In genomic region chr12:53252349-53252916, GRCh38 we compare ENCODE assay signal across 8 cellular contexts. TPM values are rescaled to one million over a fixed set of nuclear protein-coding genes. Genes with fewer than 3 reads are reported as not detected.
DNase-seq lines count a peak whose midpoint lies in the region; ATAC-seq and TF ChIP-seq lines count a peak whose summit lies in the region.

No MANE protein-coding gene starts in this region.

- no peaks in the 10 kb centered on the region; the same call in 1 of the 2 replicates for H3K27me3 Mint-ChIP-seq in HFFc6 (ENCODE audit: insufficient read depth)
- H3K27me3 Mint-ChIP-seq in activated T-cell treated with anti-CD3 and anti-CD28 coated beads, Interleukin-2, amount 50 U/mL, for 72 hours (ENCODE audit: low read depth) = no peaks in the 10 kb centered on the region

- peak overlapping the region; percentile 99 for H3K4me3 Mint-ChIP-seq in HFFc6
- H3K4me3 Mint-ChIP-seq in activated T-cell treated with anti-CD3 and anti-CD28 coated beads, Interleukin-2, amount 50 U/mL, for 72 hours = peak overlapping the region; percentile 98 to 99

- H3K9me3 ChIP-seq in heart right ventricle = no peaks in the 10 kb centered on the region

- intact Hi-C loops in heart right ventricle (cut with DNase I) = loop anchor here in 8 of 10 donors (2.0 to 5.0 kb wide), 4 partner anchors 32 to 40 kb away; no protein-coding TSS in a partner anchor
- intact Hi-C loops in sciatic nerve (cut with DNase I) = loop anchor here (5.0 kb wide), 1 partner anchor 730 kb away; no protein-coding TSS in a partner anchor

- peak; percentile 43 for DNase-seq in AG08396 (ENCODE audit: low spot score)
- DNase-seq in HFFc6 = no peak
- no peak for DNase-seq in activated T-cell treated with anti-CD3 and anti-CD28 coated beads, Interleukin-2, amount 50 U/mL, for 72 hours
- peak in 1 of 2 donors; percentile 15 for DNase-seq in heart right ventricle
- DNase-seq in sciatic nerve (ENCODE audit: low spot score) = no peak
- no peak for DNase-seq in medulla oblongata (ENCODE audit: extremely low spot score)
- no peak for DNase-seq in effector CD4-positive, alpha-beta T cell
- no peak for DNase-seq in stimulated activated CD4-positive, alpha-beta T cell treated with anti-CD3 and anti-CD28 coated beads, Interleukin-4, amount 100 ng/mL, for 4 hours

- H3K4me1 Mint-ChIP-seq in HFFc6 (ENCODE audit: low read depth) = peaks cover 25% of the 10 kb centered on the region
- H3K4me1 Mint-ChIP-seq in activated T-cell treated with anti-CD3 and anti-CD28 coated beads, Interleukin-2, amount 50 U/mL, for 72 hours (ENCODE audit: low read depth) = peaks cover 54% of the 10 kb centered on the region

- H3K4me3 ChIP-seq in heart right ventricle = peak overlapping the region; percentile 70 to 99 (median 85)

- H3K27me3 ChIP-seq in heart right ventricle = no peaks in the 10 kb centered on the region

- ATAC-seq in activated T-cell treated with anti-CD3 and anti-CD28 coated beads, Interleukin-2, amount 50 U/mL, for 72 hours (replicated peaks in 1 of 2) = peak; percentile 8 to 9
- peak in 7 of 8 donors; percentile 0 to 15 (median 2) for ATAC-seq in heart right ventricle
- ATAC-seq in sciatic nerve = peak; percentile 0

- H3K27ac Mint-ChIP-seq in HFFc6 = peak overlapping the region; percentile 95
- H3K27ac Mint-ChIP-seq in activated T-cell treated with anti-CD3 and anti-CD28 coated beads, Interleukin-2, amount 50 U/mL, for 72 hours = peak overlapping the region; percentile 79

- WGBS in heart right ventricle, 2 donors = 7 to 8% methylated on average over 19 of the region's 19 CpGs

- H3K4me1 ChIP-seq in heart right ventricle = peaks cover 16 to 32% (median 25%) of the 10 kb centered on the region in 9 donors

- H3K36me3 Mint-ChIP-seq in HFFc6 (ENCODE audit: low read depth) = peaks cover 22% of the 10 kb centered on the region
- peaks cover 2 to 3% of the 10 kb centered on the region in 2 donors for H3K36me3 Mint-ChIP-seq in activated T-cell treated with anti-CD3 and anti-CD28 coated beads, Interleukin-2, amount 50 U/mL, for 72 hours (ENCODE audit: insufficient read depth in 2 of 2)

- H3K9me3 Mint-ChIP-seq in HFFc6 = no peaks in the 10 kb centered on the region
- H3K9me3 Mint-ChIP-seq in activated T-cell treated with anti-CD3 and anti-CD28 coated beads, Interleukin-2, amount 50 U/mL, for 72 hours = no peaks in the 10 kb centered on the region

- peak overlapping the region; percentile 65 to 97 (median 94) for H3K27ac ChIP-seq in heart right ventricle

- H3K36me3 ChIP-seq in heart right ventricle = peaks cover 0 to 31% (median 14%) of the 10 kb centered on the region in 9 donors

- TF ChIP-seq CTCF in HFFc6 (IDR thresholded peaks at IDR 0.05) (no peak; the same call in 1 of the 2 replicates), heart right ventricle (IDR thresholded peaks at IDR 0.05) (peak in 1 of 9 donors; percentile 11)

RNA-seq across cellular contexts. Expression of gene ESPL1, which starts 15.7 kb away (rescaled TPM):
- 10 to 100 TPM in 5 of 6 experiments, 1 to 10 TPM in 1; 7.0 to 16.1 (median 14.1) TPM for total RNA-seq in HFFc6 (2021; fragmentation: NEBNext Ultra II Directional; extraction: Animal tissue kit (Norgen Biotek cat#: 25700))
- 10 to 100 TPM; 71.9 to 75.5 TPM for total RNA-seq in activated T-cell treated with anti-CD3 and anti-CD28 coated beads, Interleukin-2, amount 50 U/mL, for 72 hours
- total RNA-seq in heart right ventricle = 1 to 10 TPM in 2 of 10 donors, under 1 TPM in 8; 0.04 to 3.1 (median 0.36) TPM
- polyA plus RNA-seq in heart right ventricle = under 1 TPM; 0.13 to 0.29 TPM
- total RNA-seq in sciatic nerve = 1.2 TPM

RNA-seq across cellular contexts. Expression of gene RARG, which starts 20.4 kb away (rescaled TPM):
- 10 to 100 TPM; 47.2 to 80.5 (median 71.0) TPM for total RNA-seq in HFFc6 (2021; fragmentation: NEBNext Ultra II Directional; extraction: Animal tissue kit (Norgen Biotek cat#: 25700))
- total RNA-seq in activated T-cell treated with anti-CD3 and anti-CD28 coated beads, Interleukin-2, amount 50 U/mL, for 72 hours = 10 to 100 TPM; 36.7 to 37.3 TPM
- total RNA-seq in heart right ventricle (10 to 100 TPM in 8 of 10 donors, 1 to 10 TPM in 2; 7.0 to 21.7 (median 13.9) TPM), sciatic nerve (56.3 TPM)
- 10 to 100 TPM in 1 of 2 donors, 1 to 10 TPM in 1; 7.8 to 11.7 TPM for polyA plus RNA-seq in heart right ventricle

RNA-seq across cellular contexts. Expression of gene PFDN5, which starts 42.9 kb away (rescaled TPM):
- total RNA-seq in HFFc6 (2021; fragmentation: NEBNext Ultra II Directional; extraction: Animal tissue kit (Norgen Biotek cat#: 25700)) = 100 to 1,000 TPM; 502 to 568 (median 534) TPM
- total RNA-seq in activated T-cell treated with anti-CD3 and anti-CD28 coated beads, Interleukin-2, amount 50 U/mL, for 72 hours = 100 to 1,000 TPM; 301 to 318 TPM
- 100 to 1,000 TPM; 307 to 413 (median 339) TPM for total RNA-seq in heart right ventricle
- 1,000 to 10,000 TPM in 1 of 2 donors, 100 to 1,000 TPM in 1; 658 to 1,216 TPM for polyA plus RNA-seq in heart right ventricle
- 490 TPM for total RNA-seq in sciatic nerve

RNA-seq across cellular contexts. Expression of gene ITGB7, which starts 45.4 kb away (rescaled TPM):
- 1 to 10 TPM in 3 of 6 experiments, under 1 TPM in 3; 0.35 to 1.5 (median 0.93) TPM for total RNA-seq in HFFc6 (2021; fragmentation: NEBNext Ultra II Directional; extraction: Animal tissue kit (Norgen Biotek cat#: 25700))
- 100 to 1,000 TPM in 1 of 2 donors, 10 to 100 TPM in 1; 88.0 to 111 TPM for total RNA-seq in activated T-cell treated with anti-CD3 and anti-CD28 coated beads, Interleukin-2, amount 50 U/mL, for 72 hours
- total RNA-seq in heart right ventricle = 1 to 10 TPM in 7 of 10 donors, under 1 TPM in 3; 0.56 to 8.4 (median 1.1) TPM
- under 1 TPM; 0.55 to 0.73 TPM for polyA plus RNA-seq in heart right ventricle
- 33.4 TPM for total RNA-seq in sciatic nerve

RNA-seq across cellular contexts. Expression of gene MYG1, which starts 47.1 kb away (rescaled TPM):
- 10 to 100 TPM; 59.8 to 76.0 (median 68.3) TPM for total RNA-seq in HFFc6 (2021; fragmentation: NEBNext Ultra II Directional; extraction: Animal tissue kit (Norgen Biotek cat#: 25700))
- total RNA-seq in activated T-cell treated with anti-CD3 and anti-CD28 coated beads, Interleukin-2, amount 50 U/mL, for 72 hours = 10 to 100 TPM; 83.5 to 89.9 TPM
- total RNA-seq in heart right ventricle (10 to 100 TPM; 26.8 to 40.1 (median 36.0) TPM), sciatic nerve (31.9 TPM)
- 100 to 1,000 TPM in 1 of 2 donors, 10 to 100 TPM in 1; 69.4 to 115 TPM for polyA plus RNA-seq in heart right ventricle

Comparison
In these comparisons a context has a peak if more than half of its experiments do, and no peak if none do; other contexts are left out.
1. RNA of gene ESPL1, which starts 15.7 kb away (total RNA-seq): 71.9 to 75.5 TPM in activated T-cell treated with anti-CD3 and anti-CD28 coated beads, Interleukin-2, amount 50 U/mL, for 72 hours; 7.0 to 16.1 TPM in HFFc6, 1.2 TPM in sciatic nerve (single experiment) and 0.04 to 3.1 TPM in heart right ventricle; every median in the first group is over 4 times any median in the second.
2. Peak in every context shown above with its lines, with median percentiles within 50 percentile points of each other: ATAC-seq.